26 cellular contexts compared by ENCODE assay signal in the genomic region with DNA sequence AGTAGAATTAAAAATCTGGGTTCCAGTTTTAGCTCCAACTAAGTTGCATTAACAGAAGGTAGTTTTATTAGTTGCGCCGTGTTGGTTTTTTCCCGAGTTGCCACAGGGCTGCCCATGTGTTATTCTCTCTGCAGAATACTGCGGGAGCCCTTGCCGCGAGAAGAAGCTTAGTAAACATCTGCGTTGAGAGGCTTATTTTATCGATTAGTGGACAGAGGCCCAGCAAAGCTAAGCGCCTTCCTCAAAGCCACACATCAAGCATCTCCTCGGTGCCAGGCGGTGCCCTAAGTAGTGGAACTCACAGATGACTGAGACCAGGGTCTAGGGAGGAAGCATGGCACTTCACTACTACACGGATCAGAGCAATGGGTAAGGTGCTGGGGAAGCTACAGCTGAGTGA.
"Had no signal": no experiment of that assay in that cellular context is flagged by ENCODE, and none has a peak within 500 bp of the region (broad histone marks: within the 10 kb centered on the region; RNA-seq: fewer than 3 reads in every experiment).

No MANE protein-coding gene starts in this region.

- H3K27ac ChIP-seq: left ventricle myocardium inferior, pancreas, prostate gland, suprapubic skin, thoracic aorta, tibial artery, uterus had no signal

- H3K4me3 ChIP-seq: left ventricle myocardium inferior, mucosa of descending colon, pancreas, prostate gland, skin epidermis, suprapubic skin, thoracic aorta, tibial artery, uterus had no signal

- H3K4me1 Mint-ChIP-seq: memory B cell; naive thymus-derived CD4-positive, alpha-beta T cell; neural crest cell; stimulated activated naive B cell treated with anti-CD40 and anti-IgM and Interleukin-4, amounts not matched to agents 10 μg/mL and 1 μg/mL and 100 μg/mL, for 72 hours had no signal

- H3K27ac Mint-ChIP-seq: memory B cell; naive thymus-derived CD4-positive, alpha-beta T cell; natural killer cell treated with Interleukin-12 subunit alpha and Interleukin-12 subunit beta and Interleukin-15 and Interleukin-18, amount 100 ng/mL, for 72 hours; stimulated activated naive B cell treated with anti-CD40 and anti-IgM and Interleukin-4, amounts not matched to agents 10 μg/mL and 1 μg/mL and 100 μg/mL, for 72 hours; stimulated activated naive CD8-positive, alpha-beta T cell treated with anti-CD3 and anti-CD28 coated beads, Interleukin-15, Interleukin-2, amounts not matched to agents 100 ng/mL and 50 ng/mL, for 24 hours; type B pancreatic cell had no signal

- H3K27me3 ChIP-seq: pancreas, suprapubic skin, tibial artery, uterus had no signal

- FAIRE-seq: pancreas had no signal

- H3K4me3 Mint-ChIP-seq: memory B cell; naive thymus-derived CD4-positive, alpha-beta T cell; natural killer cell treated with Interleukin-12 subunit alpha and Interleukin-12 subunit beta and Interleukin-15 and Interleukin-18, amount 100 ng/mL, for 72 hours; neural crest cell; stimulated activated naive B cell treated with anti-CD40 and anti-IgM and Interleukin-4, amounts not matched to agents 10 μg/mL and 1 μg/mL and 100 μg/mL, for 72 hours; stimulated activated naive CD8-positive, alpha-beta T cell treated with anti-CD3 and anti-CD28 coated beads, Interleukin-15, Interleukin-2, amounts not matched to agents 100 ng/mL and 50 ng/mL, for 24 hours; type B pancreatic cell had no signal

- H3K4me1 ChIP-seq: left ventricle myocardium inferior, pancreas, prostate gland, suprapubic skin, tibial artery, uterus had no signal

- DNase-seq: islet precursor cell; left ventricle myocardium inferior; midbrain; mucosa of descending colon; naive thymus-derived CD4-positive, alpha-beta T cell; nucleus accumbens; pancreas; posterior cingulate gyrus; retina; right cardiac atrium; stimulated activated CD4-positive, alpha-beta T cell treated with anti-CD3 and anti-CD28 coated beads, Interleukin-12 subunit alpha, Interleukin-12 subunit beta, amount 100 ng/mL, for 4 hours; stimulated activated CD4-positive, alpha-beta T cell treated with anti-CD3 and anti-CD28 coated beads, Interleukin-15, amount 100 ng/mL, for 24 hours; stimulated activated CD4-positive, alpha-beta T cell treated with anti-CD3 and anti-CD28 coated beads, Interleukin-2, amount 100 ng/mL, for 24 hours; stimulated activated CD4-positive, alpha-beta T cell treated with anti-CD3 and anti-CD28 coated beads, Interleukin-4, amount 100 ng/mL, for 1 hour; stimulated activated naive B cell treated with anti-CD40 and anti-IgM and Interleukin-4, amounts not matched to agents 10 μg/mL and 1 μg/mL and 100 μg/mL, for 72 hours; tibial artery; uterus had no signal

- H3K27me3 Mint-ChIP-seq: memory B cell; stimulated activated naive B cell treated with anti-CD40 and anti-IgM and Interleukin-4, amounts not matched to agents 10 μg/mL and 1 μg/mL and 100 μg/mL, for 72 hours; stimulated activated naive CD8-positive, alpha-beta T cell treated with anti-CD3 and anti-CD28 coated beads, Interleukin-15, Interleukin-2, amounts not matched to agents 100 ng/mL and 50 ng/mL, for 24 hours had no signal

- H3K9me3 ChIP-seq: left ventricle myocardium inferior, mucosa of descending colon, pancreas, prostate gland, suprapubic skin, thoracic aorta, tibial artery, uterus had no signal

- H3K36me3 ChIP-seq: left ventricle myocardium inferior, pancreas, prostate gland, suprapubic skin, thoracic aorta, tibial artery, uterus had no signal

- H3K36me3 Mint-ChIP-seq: memory B cell; naive thymus-derived CD4-positive, alpha-beta T cell; natural killer cell treated with Interleukin-12 subunit alpha and Interleukin-12 subunit beta and Interleukin-15 and Interleukin-18, amount 100 ng/mL, for 72 hours; stimulated activated naive B cell treated with anti-CD40 and anti-IgM and Interleukin-4, amounts not matched to agents 10 μg/mL and 1 μg/mL and 100 μg/mL, for 72 hours; type B pancreatic cell had no signal
